In genomic region chr7:199465-200249, GRCh38 we compare ENCODE assay signal across 15 cellular contexts. TPM values are rescaled to one million over a fixed set of nuclear protein-coding genes. Genes with fewer than 3 reads are reported as not detected.
"Had no signal": no experiment of that assay in that cellular context is flagged by ENCODE, and none has a peak within 500 bp of the region (broad histone marks: within the 10 kb centered on the region; RNA-seq: fewer than 3 reads in every experiment).

No MANE protein-coding gene starts in this region.

- ATAC-seq: activated T-cell treated with anti-CD3 and anti-CD28 coated beads, Interleukin-2, amount 50 U/mL, for 72 hours; effector memory CD8-positive, alpha-beta T cell; mucosa of descending colon; naive thymus-derived CD4-positive, alpha-beta T cell; sciatic nerve had no signal

- DNase-seq: activated CD4-positive, alpha-beta T cell treated with anti-CD3 and anti-CD28 coated beads for 1 hour; activated effector memory CD4-positive, alpha-beta T cell treated with anti-CD3 and anti-CD28 coated beads, Interleukin-2, amount 50 U/mL, for 16 hours; activated T-cell treated with anti-CD3 and anti-CD28 coated beads, Interleukin-2, amount 50 U/mL, for 72 hours; effector memory CD8-positive, alpha-beta T cell; kidney glomerular epithelial cell; mucosa of descending colon; naive thymus-derived CD4-positive, alpha-beta T cell; ovary; stimulated activated CD8-positive, alpha-beta memory T cell treated with anti-CD3 and anti-CD28 coated beads, Interleukin-4, amount 100 ng/mL, for 48 hours; stimulated activated naive CD4-positive, alpha-beta T cell; T-helper 2 cell; thyroid gland had no signal

- H3K4me3 ChIP-seq: ascending aorta, mucosa of descending colon, ovary, thyroid gland had no signal

- H3K9me3 ChIP-seq: ascending aorta, mucosa of descending colon, ovary, thyroid gland had no signal

- H3K36me3 ChIP-seq: ovary had no signal

- H3K27ac ChIP-seq: ascending aorta, ovary, thyroid gland, VCaP had no signal

- H3K27me3 ChIP-seq: ascending aorta, ovary, thyroid gland had no signal

RNA-seq across cellular contexts. Expression of gene FAM20C, which starts 7.3 kb away (rescaled TPM):
- polyA plus RNA-seq: naive thymus-derived CD4-positive, alpha-beta T cell had no signal
